ENCODE assay signal across 1 cellular context in the genomic region with DNA sequence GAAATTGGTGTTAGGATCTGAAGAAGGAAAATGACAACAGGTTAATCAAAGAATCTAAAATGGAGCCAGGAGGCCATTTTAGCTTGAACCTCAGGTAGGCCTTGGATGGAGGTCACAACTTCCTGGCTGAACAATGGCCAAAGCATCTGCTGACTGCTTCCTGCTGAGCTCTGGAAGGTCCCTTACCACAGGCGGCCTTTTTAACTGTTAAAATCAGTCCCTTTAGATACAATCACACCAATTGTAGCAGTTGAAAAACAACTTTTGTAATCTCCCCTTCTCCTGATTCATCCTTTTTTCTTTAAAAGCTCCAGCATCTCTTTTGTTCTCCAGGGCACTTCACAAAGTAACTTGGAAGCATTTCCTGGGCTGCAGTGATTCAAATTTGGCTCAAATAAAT.
TF ChIP-seq lines count a peak whose summit lies in the region.

No MANE protein-coding gene starts in this region.

TF ChIP-seq in GM12878, 131 proteins besides CTCF, POLR2A, EP300 and RAD21 (continued from another document):
- TF ChIP-seq, protein P1, sequence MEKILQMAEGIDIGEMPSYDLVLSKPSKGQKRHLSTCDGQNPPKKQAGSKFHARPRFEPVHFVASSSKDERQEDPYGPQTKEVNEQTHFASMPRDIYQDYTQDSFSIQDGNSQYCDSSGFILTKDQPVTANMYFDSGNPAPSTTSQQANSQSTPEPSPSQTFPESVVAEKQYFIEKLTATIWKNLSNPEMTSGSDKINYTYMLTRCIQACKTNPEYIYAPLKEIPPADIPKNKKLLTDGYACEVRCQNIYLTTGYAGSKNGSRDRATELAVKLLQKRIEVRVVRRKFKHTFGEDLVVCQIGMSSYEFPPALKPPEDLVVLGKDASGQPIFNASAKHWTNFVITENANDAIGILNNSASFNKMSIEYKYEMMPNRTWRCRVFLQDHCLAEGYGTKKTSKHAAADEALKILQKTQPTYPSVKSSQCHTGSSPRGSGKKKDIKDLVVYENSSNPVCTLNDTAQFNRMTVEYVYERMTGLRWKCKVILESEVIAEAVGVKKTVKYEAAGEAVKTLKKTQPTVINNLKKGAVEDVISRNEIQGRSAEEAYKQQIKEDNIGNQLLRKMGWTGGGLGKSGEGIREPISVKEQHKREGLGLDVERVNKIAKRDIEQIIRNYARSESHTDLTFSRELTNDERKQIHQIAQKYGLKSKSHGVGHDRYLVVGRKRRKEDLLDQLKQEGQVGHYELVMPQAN (conservative IDR thresholded peaks at IDR 0.05): no peak
- TF ChIP-seq SMARCA5 (IDR thresholded peaks at IDR 0.05): no peak
